Comparison of ENCODE assay signal across 16 cellular contexts in genomic region chr18:21052385-21052784, GRCh38.
"Had no signal": no experiment of that assay in that cellular context is flagged by ENCODE, and none has a peak within 500 bp of the region (broad histone marks: within the 10 kb centered on the region; RNA-seq: fewer than 3 reads in every experiment).

No MANE protein-coding gene starts in this region.

- FAIRE-seq: islet of Langerhans, small intestine, TTC549 had no signal

- H3K4me3 ChIP-seq: mucosa of descending colon had no signal

- ATAC-seq: naive thymus-derived CD8-positive, alpha-beta T cell; WTC11 had no signal

- H3K27ac ChIP-seq: neutrophil had no signal

- DNase-seq: activated CD4-positive, alpha-beta memory T cell treated with anti-CD3 and anti-CD28 coated beads, Interleukin-2, amount 10 ng/mL, durations not matched to agents 7 days and 5 days; activated CD4-positive, alpha-beta T cell treated with anti-CD3 and anti-CD28 coated beads for 4 hours; activated T-cell treated with anti-CD3 and anti-CD28 coated beads, Interleukin-2, amount 50 U/mL, for 24 hours; effector memory CD8-positive, alpha-beta T cell; left colon; mucosa of descending colon; naive thymus-derived CD8-positive, alpha-beta T cell; retina; small intestine; stimulated activated CD4-positive, alpha-beta T cell treated with anti-CD3 and anti-CD28 coated beads, Interleukin-4, amount 100 ng/mL, for 4 hours; stimulated activated CD8-positive, alpha-beta memory T cell treated with anti-CD3 and anti-CD28 coated beads, Interleukin-4, amount 100 ng/mL, for 48 hours; stimulated activated naive CD4-positive, alpha-beta T cell treated with Interleukin-2 at 50 U/mL for 16 hours had no signal

- H3K9me3 ChIP-seq: mucosa of descending colon, neutrophil had no signal

- H3K27me3 ChIP-seq: neutrophil had no signal
